In the genomic region with DNA sequence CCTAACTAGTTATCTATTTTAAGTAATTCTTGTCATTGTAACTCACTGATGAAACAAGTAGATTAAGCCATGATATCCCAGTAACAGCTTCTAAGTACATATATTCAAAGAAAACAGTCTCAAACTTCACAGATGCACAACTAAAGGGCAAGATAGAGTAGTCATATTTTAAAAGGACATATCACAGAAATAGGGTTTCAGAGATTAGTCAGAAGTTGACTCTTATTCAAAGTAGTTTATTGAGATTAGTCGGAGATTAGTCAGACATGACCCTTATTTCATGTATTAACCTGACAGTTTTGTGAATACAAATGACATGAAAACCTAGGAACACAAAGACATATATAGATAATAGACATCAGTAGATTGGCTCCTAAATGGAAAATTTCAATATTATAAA, we compare ENCODE assay signal across 9 cellular contexts. TPM values are rescaled to one million over a fixed set of nuclear protein-coding genes. Genes with fewer than 3 reads are reported as not detected.
DNase-seq lines count a peak whose midpoint lies in the region; ATAC-seq, FAIRE-seq and TF ChIP-seq lines count a peak whose summit lies in the region.
"Had no signal": no experiment of that assay in that cellular context is flagged by ENCODE, and none has a peak within 500 bp of the region (broad histone marks: within the 10 kb centered on the region; RNA-seq: fewer than 3 reads in every experiment).

No MANE protein-coding gene starts in this region.

- FAIRE-seq in keratinocyte (lab: Jason Lieb, UNC), result no peak

- TF ChIP-seq CTCF in HFFc6 (IDR thresholded peaks at IDR 0.05) (no peak), keratinocyte (optimal IDR thresholded peaks at IDR 0.05 in 1 of 3, IDR thresholded peaks at IDR 0.05 in 1 of 3, conservative IDR thresholded peaks at IDR 0.05 in 1 of 3; ENCODE audit: extremely low read depth in 1 of 3, insufficient read depth in 2 of 3, low read length in 3 of 3) (no peak)

- no peaks in the 10 kb centered on the region for H3K9me3 Mint-ChIP-seq in HFFc6

- no peaks in the 10 kb centered on the region for H3K9me3 ChIP-seq in keratinocyte (ENCODE audit: control insufficient read depth, low read depth, low read length)

- H3K4me2 ChIP-seq in keratinocyte (ENCODE audit: control insufficient read depth, extremely low read depth, insufficient read depth, low read depth, low read length), result peak overlapping the region; percentile 71

- peaks cover 26% of the 10 kb centered on the region for H3K4me1 ChIP-seq in keratinocyte (ENCODE audit: control insufficient read depth, extremely low read depth, insufficient read depth, low read length)

- peak overlapping the region; percentile 63 for H3K27ac ChIP-seq in keratinocyte (ENCODE audit: control insufficient read depth, insufficient read depth, low read length)

- peak overlapping the region in 2 of 3 experiments; percentile 7 to 29 for H3K4me3 ChIP-seq in keratinocyte (ENCODE audit: control insufficient read depth in 2 of 3, extremely low read depth in 1 of 3, insufficient read depth in 2 of 3, low read depth in 1 of 3, low read length in 3 of 3)

- H3K79me2 ChIP-seq in keratinocyte (ENCODE audit: control insufficient read depth, insufficient read depth, low read length), result no peaks in the 10 kb centered on the region

- dilution Hi-C loops in keratinocyte (cut with MboI; ENCODE audit: extremely low pct_ligation_motif_present, low sequenced_read_pairs), result no loop called here

- peak; percentile 95 for ATAC-seq in GM18907 (IDR thresholded peaks at IDR 0.05; ENCODE audit: unreplicated experiment)

- no peaks in the 10 kb centered on the region for H3K36me3 ChIP-seq in keratinocyte (ENCODE audit: control insufficient read depth in 2 of 2, extremely low read depth in 1 of 2, insufficient read depth in 2 of 2, low read length in 2 of 2)

- H3K9ac ChIP-seq in keratinocyte (ENCODE audit: control insufficient read depth, extremely low read depth, insufficient read depth, low read length), result peak overlapping the region; percentile 26

- H3K27ac Mint-ChIP-seq in HFFc6, result peak overlapping the region; percentile 53

- no peaks in the 10 kb centered on the region for H4K20me1 ChIP-seq in keratinocyte (ENCODE audit: control insufficient read depth, extremely low read depth, insufficient read depth, low read length)

- no peaks in the 10 kb centered on the region for H3K9me1 ChIP-seq in keratinocyte (ENCODE audit: control insufficient read depth, extremely low read depth, insufficient read depth, low read length)

- peaks cover 24% of the 10 kb centered on the region for H3K36me3 Mint-ChIP-seq in HFFc6 (ENCODE audit: low read depth)

- peaks cover 37% of the 10 kb centered on the region for H3K4me1 Mint-ChIP-seq in HFFc6 (ENCODE audit: low read depth)

- no peak overlapping the region for H2AFZ ChIP-seq in keratinocyte (ENCODE audit: control insufficient read depth, low read length)

- no peaks in the 10 kb centered on the region for H3K27me3 Mint-ChIP-seq in HFFc6 (ENCODE audit: insufficient read depth)

- DNase-seq in HFFc6 (peak; percentile 63), HS-5 (ENCODE audit: low read depth) (peak; percentile 57), keratinocyte (ENCODE audit: low read depth, low spot score) (no peak), NOMO-1 treated with dmso at 0.1 percent for 144 hours (lab: John Stamatoyannopoulos, UW; ENCODE audit: unreplicated experiment) (no peak), NCI-H146 (lab: John Stamatoyannopoulos, UW) (no peak), NCI-H1105 treated with DMSO at 0.1 percent for 48 hours (lab: John Stamatoyannopoulos, UW) (no peak), DMS 273 treated with DMSO at 0.1 percent for 48 hours (lab: John Stamatoyannopoulos, UW) (no peak)
- DNase-seq: activated gamma-delta T cell had no signal

- H3K27me3 ChIP-seq in keratinocyte (ENCODE audit: control insufficient read depth, extremely low read depth, insufficient read depth, low read length), result no peaks in the 10 kb centered on the region

- H3K4me3 Mint-ChIP-seq in HFFc6, result peak overlapping the region; percentile 48

RNA-seq across cellular contexts. Expression of gene CHAC2, which starts 15.9 kb away (rescaled TPM):
- total RNA-seq in HFFc6 (2021; fragmentation: NEBNext Ultra II Directional; extraction: Animal tissue kit (Norgen Biotek cat#: 25700)), result 1 to 10 TPM; 4.7 to 7.2 (median 5.4) TPM
- 5.4 to 10.9 TPM (median 6.9 TPM) in 3 replicates for polyA plus RNA-seq in keratinocyte
- polyA plus RNA-seq in keratinocyte (2011; ENCODE audit: low read depth), result 1.6 TPM
- polyA plus RNA-seq in keratinocyte (2011; cell fraction: cytosol; rRNA removed), result 4.7 and 7.8 TPM in 2 replicates
- polyA plus RNA-seq in keratinocyte (2011; cell fraction: nucleus; rRNA removed), result 2.2 and 3.9 TPM in 2 replicates
- polyA plus RNA-seq in keratinocyte (2012; ENCODE audit: low replicate concordance), result 2.1 and 7.3 TPM in 2 replicates
- 0.76 to 2.0 TPM (median 1.4 TPM) in 3 replicates for polyA minus RNA-seq in keratinocyte
- 4.0 TPM for polyA minus RNA-seq in keratinocyte (2011; cell fraction: cytosol; rRNA and poly(A)+ RNA removed)
- polyA minus RNA-seq in keratinocyte (2011; cell fraction: nucleus; rRNA and poly(A)+ RNA removed), result 1.2 and 2.2 TPM in 2 replicates

RNA-seq across cellular contexts. Expression of gene ASB3, which starts 35.0 kb away (rescaled TPM):
- total RNA-seq in HFFc6 (2021; fragmentation: NEBNext Ultra II Directional; extraction: Animal tissue kit (Norgen Biotek cat#: 25700)), result 10 to 100 TPM; 15.7 to 22.0 (median 17.3) TPM
- polyA plus RNA-seq in keratinocyte, result 11.4 to 16.6 TPM (median 13.2 TPM) in 3 replicates
- 4.9 TPM for polyA plus RNA-seq in keratinocyte (2011; ENCODE audit: low read depth)
- polyA plus RNA-seq in keratinocyte (2011; cell fraction: cytosol; rRNA removed), result 7.1 and 17.1 TPM in 2 replicates
- 15.1 and 18.7 TPM in 2 replicates for polyA plus RNA-seq in keratinocyte (2011; cell fraction: nucleus; rRNA removed)
- polyA plus RNA-seq in keratinocyte (2012; ENCODE audit: low replicate concordance), result 7.5 and 7.7 TPM in 2 replicates
- polyA minus RNA-seq in keratinocyte, result 5.1 to 19.9 TPM (median 14.1 TPM) in 3 replicates
- 6.7 TPM for polyA minus RNA-seq in keratinocyte (2011; cell fraction: cytosol; rRNA and poly(A)+ RNA removed)
- polyA minus RNA-seq in keratinocyte (2011; cell fraction: nucleus; rRNA and poly(A)+ RNA removed), result 9.9 and 15.6 TPM in 2 replicates

RNA-seq across cellular contexts. Expression of gene ERLEC1, which starts 35.1 kb away (rescaled TPM):
- total RNA-seq in HFFc6 (2021; fragmentation: NEBNext Ultra II Directional; extraction: Animal tissue kit (Norgen Biotek cat#: 25700)), result 100 to 1,000 TPM in 1 of 6 experiments, 10 to 100 TPM in 5; 86.0 to 102 (median 93.7) TPM
- 22.2 to 35.6 TPM (median 26.6 TPM) in 3 replicates for polyA plus RNA-seq in keratinocyte
- 44.4 TPM for polyA plus RNA-seq in keratinocyte (2011; ENCODE audit: low read depth)
- 20.0 and 39.0 TPM in 2 replicates for polyA plus RNA-seq in keratinocyte (2011; cell fraction: cytosol; rRNA removed)
- 22.2 and 27.9 TPM in 2 replicates for polyA plus RNA-seq in keratinocyte (2011; cell fraction: nucleus; rRNA removed)
- 24.8 and 27.1 TPM in 2 replicates for polyA plus RNA-seq in keratinocyte (2012; ENCODE audit: low replicate concordance)
- polyA minus RNA-seq in keratinocyte, result 3.9 to 11.5 TPM (median 5.7 TPM) in 3 replicates
- 31.1 TPM for polyA minus RNA-seq in keratinocyte (2011; cell fraction: cytosol; rRNA and poly(A)+ RNA removed)
- 11.9 and 14.0 TPM in 2 replicates for polyA minus RNA-seq in keratinocyte (2011; cell fraction: nucleus; rRNA and poly(A)+ RNA removed)

Comparison
In these comparisons a context has a peak if more than half of its experiments do, and no peak if none do; other contexts are left out.
1. DNase-seq: peak in HFFc6 (single experiment) and HS-5 (single experiment); none in keratinocyte (single experiment), NOMO-1 treated with dmso at 0.1 percent for 144 hours (single experiment), NCI-H146 (single experiment), NCI-H1105 treated with DMSO at 0.1 percent for 48 hours (single experiment) and DMS 273 treated with DMSO at 0.1 percent for 48 hours (single experiment).